31 cellular contexts compared by ENCODE assay signal in genomic region chr2:231894566-231895380, GRCh38. TPM values are rescaled to one million over a fixed set of nuclear protein-coding genes. Genes with fewer than 3 reads are reported as not detected.
"Had no signal": no experiment of that assay in that cellular context is flagged by ENCODE, and none has a peak within 500 bp of the region (broad histone marks: within the 10 kb centered on the region; RNA-seq: fewer than 3 reads in every experiment).

No MANE protein-coding gene starts in this region.

- H3K27ac ChIP-seq: colonic mucosa, gastrocnemius medialis, ovary, prostate gland, sigmoid colon, tibial nerve, WERI-Rb-1 had no signal

- H3K27me3 ChIP-seq: colonic mucosa, gastrocnemius medialis, ovary, sigmoid colon, tibial nerve had no signal

- H3K36me3 ChIP-seq: colonic mucosa, gastrocnemius medialis, ovary, prostate gland, sigmoid colon, tibial nerve, WERI-Rb-1 had no signal

- H3K4me2 ChIP-seq: smooth muscle cell had no signal

- DNase-seq: activated CD4-positive, alpha-beta memory T cell treated with anti-CD3 and anti-CD28 coated beads, Interleukin-2, amount 10 ng/mL, durations not matched to agents 7 days and 5 days; activated CD4-positive, alpha-beta T cell treated with anti-CD3 and anti-CD28 coated beads for 48 hours; activated CD8-positive, alpha-beta memory T cell treated with anti-CD3 and anti-CD28 coated beads, Interleukin-2, amount 50 U/mL, for 48 hours; activated naive CD4-positive, alpha-beta T cell; activated T-cell treated with anti-CD3 and anti-CD28 coated beads, Interleukin-2, amount 50 U/mL, for 24 hours; anterior cingulate cortex; colonic mucosa; effector CD8-positive, alpha-beta T cell; gastrocnemius medialis; left colon; naive thymus-derived CD8-positive, alpha-beta T cell; ovary; retina; sigmoid colon; stimulated activated CD4-positive, alpha-beta T cell treated with anti-CD3 and anti-CD28 coated beads, Interleukin-15, amount 100 ng/mL, for 24 hours; stimulated activated CD4-positive, alpha-beta T cell treated with anti-CD3 and anti-CD28 coated beads, Interleukin-2, amount 100 ng/mL, for 24 hours; stimulated activated naive CD4-positive, alpha-beta T cell treated with Interleukin-2 at 50 U/mL for 16 hours; T-helper 1 cell; WERI-Rb-1 had no signal

- H3K4me1 Mint-ChIP-seq: activated CD4-positive, alpha-beta memory T cell treated with anti-CD3 and anti-CD28 coated beads, Interleukin-2, amount 10 ng/mL, durations not matched to agents 7 days and 5 days; naive thymus-derived CD8-positive, alpha-beta T cell had no signal

- H3K9me3 ChIP-seq: colonic mucosa, gastrocnemius medialis, ovary, prostate gland, sigmoid colon had no signal

- ATAC-seq: activated CD4-positive, CD25-positive, alpha-beta regulatory T cell treated with anti-CD3 and anti-CD28 coated beads, Interleukin-2, amount 50 U/mL, for 24 hours; activated naive CD4-positive, alpha-beta T cell treated with anti-CD3 and anti-CD28 coated beads, Interleukin-2, amount 50 U/mL, for 72 hours; gastrocnemius medialis; left colon; naive thymus-derived CD8-positive, alpha-beta T cell had no signal

- H3K4me1 ChIP-seq: colonic mucosa, gastrocnemius medialis, prostate gland, sigmoid colon, tibial nerve had no signal

- H3K9me3 Mint-ChIP-seq: activated CD4-positive, alpha-beta memory T cell treated with anti-CD3 and anti-CD28 coated beads, Interleukin-2, amount 10 ng/mL, durations not matched to agents 7 days and 5 days; activated naive CD4-positive, alpha-beta T cell treated with anti-CD3 and anti-CD28 coated beads, Interleukin-2, amount 50 U/mL, for 72 hours; activated T-cell treated with anti-CD3 and anti-CD28 coated beads, Interleukin-2, amount 50 U/mL, for 24 hours; memory B cell; naive thymus-derived CD8-positive, alpha-beta T cell had no signal

- H3K4me3 ChIP-seq: colonic mucosa, gastrocnemius medialis, ovary, prostate gland, sigmoid colon, smooth muscle cell, tibial nerve had no signal

- H3K27me3 Mint-ChIP-seq: activated T-cell treated with anti-CD3 and anti-CD28 coated beads, Interleukin-2, amount 50 U/mL, for 24 hours; memory B cell had no signal

- H3K4me3 Mint-ChIP-seq: activated CD4-positive, alpha-beta memory T cell treated with anti-CD3 and anti-CD28 coated beads, Interleukin-2, amount 10 ng/mL, durations not matched to agents 7 days and 5 days; activated T-cell treated with anti-CD3 and anti-CD28 coated beads, Interleukin-2, amount 50 U/mL, for 24 hours; memory B cell; naive thymus-derived CD8-positive, alpha-beta T cell had no signal

- H3K27ac Mint-ChIP-seq: activated CD4-positive, alpha-beta memory T cell treated with anti-CD3 and anti-CD28 coated beads, Interleukin-2, amount 10 ng/mL, durations not matched to agents 7 days and 5 days; activated T-cell treated with anti-CD3 and anti-CD28 coated beads, Interleukin-2, amount 50 U/mL, for 24 hours; memory B cell; naive thymus-derived CD8-positive, alpha-beta T cell had no signal

- FAIRE-seq: bronchial epithelial cell, islet of Langerhans, TTC549 had no signal

- H3K36me3 Mint-ChIP-seq: activated naive CD4-positive, alpha-beta T cell treated with anti-CD3 and anti-CD28 coated beads, Interleukin-2, amount 50 U/mL, for 72 hours; memory B cell; naive thymus-derived CD8-positive, alpha-beta T cell had no signal

RNA-seq across cellular contexts. Expression of gene NPPC, which starts 31.4 kb away (rescaled TPM):
- total RNA-seq: activated CD4-positive, alpha-beta memory T cell treated with anti-CD3 and anti-CD28 coated beads, Interleukin-2, amount 10 ng/mL, durations not matched to agents 7 days and 5 days; bronchial epithelial cell; dermis microvascular lymphatic vessel endothelial cell; epithelial cell of proximal tubule; gastrocnemius medialis; left colon; lower leg skin; naive thymus-derived CD8-positive, alpha-beta T cell; smooth muscle cell; tibial nerve had no signal
